Comparison of ENCODE assay signal across 9 cellular contexts in the genomic region with DNA sequence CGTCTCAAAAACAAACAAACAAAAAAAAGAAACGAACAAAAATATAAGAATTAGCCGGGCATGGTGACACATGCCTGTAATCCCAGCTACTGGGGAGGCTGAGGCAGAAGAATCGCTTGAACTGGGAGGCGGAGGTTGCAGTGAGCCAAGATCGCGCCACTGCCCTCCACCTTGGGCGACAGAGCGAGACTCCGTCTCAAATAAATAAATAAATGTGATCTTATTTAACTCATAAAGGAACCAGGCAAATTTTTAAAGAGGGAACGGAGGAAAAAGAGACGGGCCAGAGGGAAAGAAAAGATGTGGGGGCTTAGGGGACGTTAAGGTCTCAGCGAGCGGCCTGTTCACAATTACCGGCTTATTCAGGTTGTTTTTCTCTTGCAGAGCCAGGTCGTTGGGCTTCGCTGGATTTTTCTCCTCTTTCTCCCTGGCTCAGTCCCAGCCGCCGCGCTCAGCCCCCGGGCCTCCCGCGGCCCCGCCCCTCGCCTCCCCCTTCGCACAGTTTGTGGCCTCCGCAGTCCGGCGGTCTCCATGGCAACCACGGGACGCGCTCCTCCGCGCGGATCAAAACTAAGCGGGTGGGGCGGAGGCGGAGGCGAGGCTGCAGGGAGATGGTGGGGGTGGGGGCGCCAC. TPM values are rescaled to one million over a fixed set of nuclear protein-coding genes. Genes with fewer than 3 reads are reported as not detected.
DNase-seq lines count a peak whose midpoint lies in the region; ATAC-seq, FAIRE-seq and TF ChIP-seq lines count a peak whose summit lies in the region.
"Had no signal": no experiment of that assay in that cellular context is flagged by ENCODE, and none has a peak within 500 bp of the region (broad histone marks: within the 10 kb centered on the region; RNA-seq: fewer than 3 reads in every experiment).

No MANE protein-coding gene starts in this region.

- no peak for TF ChIP-seq EP300 in H1 (IDR thresholded peaks at IDR 0.05; ENCODE audit: borderline replicate concordance in 1 of 2, low read depth in 2 of 2, low read length in 2 of 2)

- FAIRE-seq in H1 (lab: Jason Lieb, UNC) = no peak

- no peak overlapping the region for H2BK20ac ChIP-seq in H1 (ENCODE audit: low read length)

- H2BK5ac ChIP-seq in H1 (ENCODE audit: low read depth, low read length) = no peak overlapping the region

- POLR2A ChIA-PET in H1 (lab: Charles Lee; ENCODE audit: partially characterized antibody) = interaction anchor here (0.9 to 2.4 kb wide), 4 partner anchors 11 to 13 kb away, joined by 3 to 7 read pairs (median 3); a partner anchor contains a TSS

- WGBS in H1 (ENCODE audit: extremely low coverage in 1 of 2, insufficient coverage in 1 of 2, insufficient read length in 1 of 2, insufficient replicate concordance in 2 of 2, low coverage in 1 of 2, low lambda C conversion rate in 2 of 2, missing lambda C conversion rate in 1 of 2), 2 experiments = 5% methylated on average over 30 of the region's 41 CpGs; no CpG with 5 or more reads in 1 of the 2 experiments
- 6 to 9% methylated on average over 39 to 41 of the region's 41 CpGs for WGBS in lung, 2 donors

- no peak overlapping the region for H4K8ac ChIP-seq in H1 (ENCODE audit: extremely low read depth, insufficient read depth, low read length)

- H2BK15ac ChIP-seq in H1 (ENCODE audit: low read length) = no peak overlapping the region

- H4K91ac ChIP-seq in H1 (replicated peaks; ENCODE audit: insufficient read length, low read length) = no peak overlapping the region

- peaks cover 0 to 13% of the 10 kb centered on the region in 2 experiments; a peak in 2 of 4 replicates for H3K79me2 ChIP-seq in H1 (ENCODE audit: control insufficient read depth in 1 of 2, insufficient read depth in 2 of 2, low read length in 2 of 2)

- DNase-seq in COLO668 (lab: John Stamatoyannopoulos, UW; ENCODE audit: unreplicated experiment) = peak; percentile 70
- DNase-seq in Peyer's patch = peak; percentile 36 to 73 (median 72)
- peak in 1 of 2 experiments; percentile 95 for DNase-seq in H1 (ENCODE audit: low read depth in 1 of 2, low spot score in 2 of 2)
- peak; percentile 78 for DNase-seq in lung (ENCODE audit: low spot score)
- DNase-seq in UCSD-AML1 (lab: John Stamatoyannopoulos, UW; ENCODE audit: unreplicated experiment) = no peak

- H3K27ac ChIP-seq in HUES6 (ENCODE audit: low read depth, low read length) = no peak overlapping the region; the same call in 1 of the 2 replicates
- H3K27ac ChIP-seq in Peyer's patch = peak overlapping the region in 1 of 4 donors; percentile 22
- H3K27ac ChIP-seq in H1 (ENCODE audit: low read depth, low read length) = no peak overlapping the region
- H3K27ac ChIP-seq in lung (ENCODE audit: low read depth in 1 of 2, low read length in 1 of 2) = no peak overlapping the region
- peak overlapping the region; percentile 27 for H3K27ac ChIP-seq in temporal lobe (ENCODE audit: low read depth, low read length)

- H4K5ac ChIP-seq in H1 (ENCODE audit: insufficient read length, low read depth, low read length) = no peak overlapping the region

- H3K4me3 ChIP-seq in HUES6 (ENCODE audit: low read depth, low read length) (peak overlapping the region; percentile 61), Peyer's patch (peak overlapping the region in 1 of 4 donors; percentile 31), H1 (ENCODE audit: extremely low read depth in 1 of 4, insufficient read depth in 2 of 4, low read depth in 3 of 4, low read length in 4 of 4) (peak overlapping the region; percentile 15 to 61 (median 36); a peak in 7 of 8 replicates), lung (no peak overlapping the region)

- no peaks in the 10 kb centered on the region for H3K27me3 ChIP-seq in HUES6 (ENCODE audit: control insufficient read depth, insufficient read depth, low read length)
- H3K27me3 ChIP-seq in Peyer's patch = peaks cover 0 to 29% of the 10 kb centered on the region in 2 donors
- H3K27me3 ChIP-seq in H1 (replicated peaks in 1 of 4; ENCODE audit: control insufficient read depth in 3 of 4, extremely low read depth in 1 of 4, insufficient read depth in 3 of 4, low read length in 3 of 4) = peaks cover 0 to 15% (median 7%) of the 10 kb centered on the region in 4 experiments; a peak in 4 of 7 replicates
- H3K27me3 ChIP-seq in lung (ENCODE audit: control insufficient read depth, insufficient read depth) = no peaks in the 10 kb centered on the region

- H2BK120ac ChIP-seq in H1 (replicated peaks; ENCODE audit: low read depth, low read length) = no peak overlapping the region

- no peak overlapping the region for H2AK5ac ChIP-seq in H1 (ENCODE audit: low read depth, low read length)

- H3K9ac ChIP-seq in HUES6 (ENCODE audit: low read length) (peak overlapping the region; percentile 2), H1 (replicated peaks in 1 of 4; ENCODE audit: extremely low read depth in 1 of 4, low read depth in 3 of 4, low read length in 3 of 4) (no peak overlapping the region; a peak in 2 of 7 replicates)

- H3K4me2 ChIP-seq in H1 (ENCODE audit: insufficient read depth in 1 of 2, low read depth in 2 of 2, low read length in 2 of 2) = peak overlapping the region; percentile 53 to 78

- H3K14ac ChIP-seq in H1 (ENCODE audit: insufficient read length) = no peak overlapping the region

- H3K36me3 ChIP-seq in HUES6 (ENCODE audit: control insufficient read depth, insufficient read depth, low read length) (no peaks in the 10 kb centered on the region), Peyer's patch (no peaks in the 10 kb centered on the region), H1 (ENCODE audit: control insufficient read depth in 2 of 4, insufficient read depth in 4 of 4, low read length in 3 of 4) (no peaks in the 10 kb centered on the region), lung (ENCODE audit: control insufficient read depth in 2 of 2, insufficient read depth in 2 of 2, low read length in 2 of 2) (no peaks in the 10 kb centered on the region)

- H3K23ac ChIP-seq in H1 (ENCODE audit: insufficient read length) = no peak overlapping the region

- no peak for TF ChIP-seq RAD21 in H1 (IDR thresholded peaks at IDR 0.05 in 1 of 2, conservative IDR thresholded peaks at IDR 0.05 in 1 of 2; ENCODE audit: low read depth in 2 of 2, low read length in 2 of 2)

- peaks cover 14% of the 10 kb centered on the region; the same call in 1 of the 2 replicates for H3K23me2 ChIP-seq in H1 (ENCODE audit: low read depth, low read length)

- H3K4me1 ChIP-seq in HUES6 (ENCODE audit: control insufficient read depth, insufficient read depth, low read length) (peaks cover 18% of the 10 kb centered on the region), Peyer's patch (peaks cover 0 to 13% (median 2%) of the 10 kb centered on the region in 4 donors), H1 (replicated peaks in 1 of 4; ENCODE audit: control insufficient read depth in 3 of 4, insufficient read depth in 4 of 4, low read length in 3 of 4) (peaks cover 3 to 10% (median 7%) of the 10 kb centered on the region in 4 experiments), lung (ENCODE audit: control insufficient read depth in 2 of 2, insufficient read depth in 2 of 2, low read length in 2 of 2) (peaks cover 0 to 3% of the 10 kb centered on the region in 2 donors)

- H4K20me1 ChIP-seq in H1 (replicated peaks in 1 of 2; ENCODE audit: control insufficient read depth in 1 of 2, insufficient read depth in 2 of 2, low read length in 2 of 2) = peaks cover 6 to 7% of the 10 kb centered on the region in 2 experiments

- no peak for TF ChIP-seq CTCF in Peyer's patch (IDR thresholded peaks at IDR 0.05)
- TF ChIP-seq CTCF in H1 (IDR thresholded peaks at IDR 0.05; ENCODE audit: control extremely low read depth in 1 of 3, insufficient read depth in 1 of 3, low read depth in 1 of 3, low read length in 3 of 3) = no peak
- no peak for TF ChIP-seq CTCF in lung (IDR thresholded peaks at IDR 0.05; ENCODE audit: control extremely low read depth, extremely low read depth)

- CTCF ChIA-PET in H1 (lab: Charles Lee; ENCODE audit: partially characterized antibody) = interaction anchor here (0.5 to 2.7 kb wide), 13 partner anchors 11 to 296 kb away, joined by 3 to 16 read pairs (median 5); a partner anchor contains a TSS

- no peaks in the 10 kb centered on the region; the same call in 1 of the 2 replicates for H3K79me1 ChIP-seq in H1 (ENCODE audit: low read depth, low read length)

- H3K9me3 ChIP-seq in HUES6 (ENCODE audit: control insufficient read depth, insufficient read depth, low read depth, low read length) (no peaks in the 10 kb centered on the region), Peyer's patch (no peaks in the 10 kb centered on the region), H1 (ENCODE audit: insufficient read depth in 2 of 2, low read depth in 1 of 2, low read length in 1 of 2) (no peaks in the 10 kb centered on the region), lung (ENCODE audit: control insufficient read depth in 2 of 2, insufficient read depth in 1 of 2, low read length in 1 of 2) (no peaks in the 10 kb centered on the region)

- no peak overlapping the region for H3K56ac ChIP-seq in H1 (replicated peaks; ENCODE audit: insufficient read length, low read depth, low read length)

- TF ChIP-seq POLR2A in Peyer's patch (IDR thresholded peaks at IDR 0.05) = no peak
- peak in 1 of 2 experiments; percentile 40; a peak in 1 of 3 replicates for TF ChIP-seq POLR2A in H1 (IDR thresholded peaks at IDR 0.05; ENCODE audit: control extremely low read depth in 1 of 2, low read depth in 2 of 2, low read length in 2 of 2)

- H3K18ac ChIP-seq in H1 (ENCODE audit: extremely low read depth, low read length) = peak overlapping the region; percentile 73; the same call in 1 of the 2 replicates

- no peak overlapping the region; the same call in 1 of the 2 replicates for H2BK12ac ChIP-seq in H1 (ENCODE audit: low read depth, low read length)

- H3K4ac ChIP-seq in H1 (replicated peaks; ENCODE audit: insufficient read length, low read depth, low read length) = no peak overlapping the region

- H2AFZ ChIP-seq in H1 (ENCODE audit: low read length) = 0 out of 2 replicates have a peak overlapping the region, but pooled peaks have one; percentile 46

- ATAC-seq in lung (ENCODE audit: insufficient read depth, low FRiP score) (no peak), HG03571 (IDR thresholded peaks at IDR 0.05; ENCODE audit: unreplicated experiment) (no peak)

RNA-seq across cellular contexts. Expression of a gene that starts 2.8 kb away (rescaled TPM):
- 1 to 10 TPM in 1 of 4 donors, under 1 TPM in 3; 0.70 to 2.5 (median 0.90) TPM for total RNA-seq in Peyer's patch
- total RNA-seq in H1 (2021; fragmentation: NEBNext Ultra II Directional; extraction: Animal tissue kit (Norgen Biotek cat#: 25700)) = 13.6 and 15.1 TPM in 2 replicates
- 4.9 and 6.6 TPM in 2 replicates for polyA plus RNA-seq in H1 (2011; rRNA removed)
- polyA plus RNA-seq in H1 (2011; cell fraction: cytosol; rRNA removed) = 8.6 TPM
- polyA plus RNA-seq in H1 (2011; cell fraction: nucleus; rRNA removed) = 6.5 TPM
- polyA plus RNA-seq in H1 (2012, experiment 1 of 2) = 10.7 to 12.2 TPM (median 11.4 TPM) in 4 replicates
- polyA plus RNA-seq in H1 (2012, experiment 2 of 2) = 6.5 TPM
- 9.0 TPM for polyA plus RNA-seq in H1 (2013, experiment 1 of 2)
- polyA plus RNA-seq in H1 (2013, experiment 2 of 2) = 9.5 TPM
- polyA minus RNA-seq in H1 (2011; rRNA and poly(A)+ RNA removed) = 5.4 and 5.9 TPM in 2 replicates
- polyA minus RNA-seq in H1 (2011; cell fraction: cytosol; rRNA and poly(A)+ RNA removed) = 8.7 TPM
- polyA minus RNA-seq in H1 (2011; cell fraction: nucleus; rRNA and poly(A)+ RNA removed) = 6.8 TPM
- total RNA-seq in lung = 10 to 100 TPM; 19.7 to 45.7 TPM
- polyA plus RNA-seq in lung = 1 to 10 TPM; 3.9 to 6.2 TPM
- 2.5 TPM for total RNA-seq in temporal lobe
- total RNA-seq: mononuclear cell had no signal

RNA-seq across cellular contexts. Expression of a gene that starts 12.5 kb away (rescaled TPM):
- total RNA-seq in Peyer's patch = not detected
- 1.7 and 1.8 TPM in 2 replicates for total RNA-seq in H1 (2021; fragmentation: NEBNext Ultra II Directional; extraction: Animal tissue kit (Norgen Biotek cat#: 25700))
- 0.46 and 0.53 TPM in 2 replicates for polyA plus RNA-seq in H1 (2011; rRNA removed)
- 0.48 TPM for polyA plus RNA-seq in H1 (2011; cell fraction: cytosol; rRNA removed)
- polyA plus RNA-seq in H1 (2011; cell fraction: nucleus; rRNA removed) = 0.46 TPM
- 0.66 to 1.0 TPM (median 0.76 TPM) in 4 replicates for polyA plus RNA-seq in H1 (2012, experiment 1 of 2)
- 0.10 TPM for polyA plus RNA-seq in H1 (2012, experiment 2 of 2)
- 0.57 TPM for polyA plus RNA-seq in H1 (2013, experiment 1 of 2)
- polyA plus RNA-seq in H1 (2013, experiment 2 of 2) = 0.63 TPM
- polyA minus RNA-seq in H1 (2011; rRNA and poly(A)+ RNA removed) = 0.91 and 1.1 TPM in 2 replicates
- polyA minus RNA-seq in H1 (2011; cell fraction: cytosol; rRNA and poly(A)+ RNA removed) = 0.59 TPM
- polyA minus RNA-seq in H1 (2011; cell fraction: nucleus; rRNA and poly(A)+ RNA removed) = 0.50 TPM
- total RNA-seq in lung = 1 to 10 TPM in 1 of 2 donors, under 1 TPM in 1; 0.77 to 1.2 TPM
- under 1 TPM; 0.04 to 0.17 TPM for polyA plus RNA-seq in lung
- 23.4 TPM for total RNA-seq in temporal lobe
- total RNA-seq: mononuclear cell had no signal

RNA-seq across cellular contexts. Expression of a gene that starts 55.2 kb away (rescaled TPM):
- total RNA-seq in Peyer's patch (under 1 TPM in 1 of 4 donors, not detected in 3; 0.28 TPM), lung (10 to 100 TPM in 1 of 2 donors, 1 to 10 TPM in 1; 8.4 to 13.1 TPM), temporal lobe (69.3 TPM)
- 21.6 and 22.8 TPM in 2 replicates for total RNA-seq in H1 (2021; fragmentation: NEBNext Ultra II Directional; extraction: Animal tissue kit (Norgen Biotek cat#: 25700))
- polyA plus RNA-seq in H1 (2011; rRNA removed) (9.2 and 10.0 TPM in 2 replicates), lung (1 to 10 TPM in 1 of 2 donors, under 1 TPM in 1; 0.37 to 2.3 TPM)
- polyA plus RNA-seq in H1 (2011; cell fraction: cytosol; rRNA removed) = 17.7 TPM
- polyA plus RNA-seq in H1 (2011; cell fraction: nucleus; rRNA removed) = 10.5 TPM
- 18.2 to 23.5 TPM (median 22.2 TPM) in 4 replicates for polyA plus RNA-seq in H1 (2012, experiment 1 of 2)
- 5.2 TPM for polyA plus RNA-seq in H1 (2012, experiment 2 of 2)
- 13.0 TPM for polyA plus RNA-seq in H1 (2013, experiment 1 of 2)
- polyA plus RNA-seq in H1 (2013, experiment 2 of 2) = 14.5 TPM
- 12.3 and 19.4 TPM in 2 replicates for polyA minus RNA-seq in H1 (2011; rRNA and poly(A)+ RNA removed)
- polyA minus RNA-seq in H1 (2011; cell fraction: cytosol; rRNA and poly(A)+ RNA removed) = 8.4 TPM
- 7.3 TPM for polyA minus RNA-seq in H1 (2011; cell fraction: nucleus; rRNA and poly(A)+ RNA removed)
- total RNA-seq: mononuclear cell had no signal

Comparison
In these comparisons a context has a peak if more than half of its experiments do, and no peak if none do; other contexts are left out.
1. RNA of a gene that starts 55.2 kb away (total RNA-seq): 69.3 TPM in temporal lobe (single experiment), 21.6 to 22.8 TPM in H1 and 8.4 to 13.1 TPM in lung; 0.28 TPM in Peyer's patch; every median in the first group is over 4 times any median in the second.